8 cellular contexts compared by ENCODE assay signal in the genomic region with DNA sequence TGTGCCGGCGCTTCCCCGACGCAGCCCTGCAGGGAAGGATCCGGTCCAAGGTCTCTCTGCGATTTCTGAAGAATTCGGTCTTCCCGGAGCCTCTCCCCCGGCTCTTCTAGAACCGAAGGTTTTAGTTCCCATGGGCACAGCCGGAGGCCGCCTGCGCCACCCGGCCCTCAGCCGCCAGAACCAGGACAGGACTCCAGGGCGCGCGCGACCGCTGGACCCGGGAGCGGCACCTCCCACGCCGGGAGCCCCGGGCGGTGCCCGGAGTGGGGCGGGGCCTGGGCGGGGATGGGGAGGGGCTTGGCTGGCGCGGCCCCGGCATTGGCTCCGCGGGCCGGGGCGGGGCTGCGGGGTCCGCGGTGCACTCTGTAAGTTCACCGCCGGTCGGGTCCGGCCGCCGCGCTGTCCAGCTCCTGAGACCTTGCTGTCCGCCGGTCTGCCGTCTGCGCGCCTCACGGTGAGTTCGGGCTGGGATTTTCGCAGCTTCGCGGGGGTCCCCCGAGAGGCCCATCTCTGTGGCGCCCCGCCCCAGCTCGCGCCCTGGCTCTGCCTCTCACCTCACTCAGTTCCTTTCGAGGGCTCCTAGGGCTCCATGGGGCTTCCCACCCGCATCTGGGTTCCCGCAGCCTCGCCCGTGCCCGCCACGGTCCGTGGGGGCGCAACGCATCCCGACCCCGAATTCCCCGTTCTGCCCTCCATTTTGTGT. TPM values are rescaled to one million over a fixed set of nuclear protein-coding genes. Genes with fewer than 3 reads are reported as not detected.
A peak's percentile ranks its signal among the peaks of the same experiment; 100 is the strongest.
DNase-seq lines count a peak whose midpoint lies in the region; ATAC-seq, FAIRE-seq and TF ChIP-seq lines count a peak whose summit lies in the region.

A gene with protein sequence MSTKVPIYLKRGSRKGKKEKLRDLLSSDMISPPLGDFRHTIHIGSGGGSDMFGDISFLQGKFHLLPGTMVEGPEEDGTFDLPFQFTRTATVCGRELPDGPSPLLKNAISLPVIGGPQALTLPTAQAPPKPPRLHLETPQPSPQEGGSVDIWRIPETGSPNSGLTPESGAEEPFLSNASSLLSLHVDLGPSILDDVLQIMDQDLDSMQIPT (plus strand): TSS at position 366 of the 703 bp plus-strand sequence. CDS start 6,033 bp downstream, outside the sequence.

- peak within 1 kb of the TSS in 1 of 7 donors; percentile 44 for H3K27ac Mint-ChIP-seq in CD4-positive, alpha-beta memory T cell

- H3K4me3 Mint-ChIP-seq in CD4-positive, alpha-beta memory T cell, result peak within 1 kb of the TSS; percentile 72 to 83 (median 76)

- H2AFZ ChIP-seq in neuron (ENCODE audit: low read depth, low read length), result peak within 1 kb of the TSS; percentile 96

- CTCF ChIA-PET in CD4-positive, alpha-beta memory T cell (lab: Charles Lee; ENCODE audit: partially characterized antibody), result interaction anchor here (0.6 to 10.1 kb wide), 32 partner anchors 8 to 627 kb away, joined by 3 to 170 read pairs (median 4); a partner anchor contains a TSS

- H3K4me1 ChIP-seq in CD4-positive, alpha-beta memory T cell (ENCODE audit: insufficient read depth, low read length), result peaks cover 15% of the 10 kb centered on the region
- peaks cover 33% of the 10 kb centered on the region for H3K4me1 ChIP-seq in RWPE2 (ENCODE audit: insufficient read depth, poor library complexity, severe bottlenecking)
- H3K4me1 ChIP-seq in neuron (ENCODE audit: insufficient read depth, low read length), result peaks cover 38% of the 10 kb centered on the region

- H3K36me3 Mint-ChIP-seq in CD4-positive, alpha-beta memory T cell, result no peaks in the 10 kb centered on the region

- FAIRE-seq in HTR-8/SVneo (lab: Jason Lieb, UNC), result no peak
- FAIRE-seq in frontal cortex (lab: Jason Lieb, UNC), result no peak

- H3K27me3 ChIP-seq in CD4-positive, alpha-beta memory T cell (ENCODE audit: insufficient read depth, low read length), result no peaks in the 10 kb centered on the region
- H3K27me3 ChIP-seq in RWPE2 (ENCODE audit: insufficient read depth, poor library complexity, severe bottlenecking), result no peaks in the 10 kb centered on the region
- H3K27me3 ChIP-seq in neuron (ENCODE audit: insufficient read depth, low read length), result no peaks in the 10 kb centered on the region

- no peaks in the 10 kb centered on the region for H3K9me3 ChIP-seq in CD4-positive, alpha-beta memory T cell (ENCODE audit: control insufficient read depth in 1 of 2, low read length in 2 of 2)
- H3K9me3 ChIP-seq in RWPE2 (ENCODE audit: severe bottlenecking) (no peaks in the 10 kb centered on the region), neuron (ENCODE audit: low read length) (no peaks in the 10 kb centered on the region)

- ATAC-seq in GM19455 (IDR thresholded peaks at IDR 0.05; ENCODE audit: unreplicated experiment) (peak; percentile 71), RWPE2 (ENCODE audit: low read depth) (peak; percentile 66)

- no peaks in the 10 kb centered on the region for H3K27me3 Mint-ChIP-seq in CD4-positive, alpha-beta memory T cell

- TF ChIP-seq CTCF in RWPE2 (IDR thresholded peaks at IDR 0.05; ENCODE audit: poor library complexity, severe bottlenecking), result no peak

- H3K4me3 ChIP-seq in CD4-positive, alpha-beta memory T cell (ENCODE audit: low read length in 2 of 2), result peak within 1 kb of the TSS; percentile 73 to 74
- peak within 1 kb of the TSS; percentile 79 for H3K4me3 ChIP-seq in RWPE2 (ENCODE audit: severe bottlenecking)
- peak within 1 kb of the TSS; percentile 89 for H3K4me3 ChIP-seq in neuron (ENCODE audit: low read length)

- peaks cover 4 to 14% (median 7%) of the 10 kb centered on the region in 4 donors for H3K4me1 Mint-ChIP-seq in CD4-positive, alpha-beta memory T cell

- peak within 1 kb of the TSS; percentile 49 for H3K27ac ChIP-seq in CD4-positive, alpha-beta memory T cell (ENCODE audit: low read depth, low read length)
- peak within 1 kb of the TSS; percentile 93 for H3K27ac ChIP-seq in RWPE2 (ENCODE audit: poor library complexity, severe bottlenecking)

- intact Hi-C loops in CD4-positive, alpha-beta memory T cell (cut with micrococcal nuclease), result loop anchor here (1.0 to 2.0 kb wide), 5 partner anchors 19 to 204 kb away; a partner anchor contains a TSS

- no peaks in the 10 kb centered on the region for H3K9me3 Mint-ChIP-seq in CD4-positive, alpha-beta memory T cell

- POLR2A ChIA-PET in CD4-positive, alpha-beta memory T cell (lab: Charles Lee; ENCODE audit: partially characterized antibody), result interaction anchor here (0.6 to 2.2 kb wide), 18 partner anchors 12 to 204 kb away, joined by 3 to 8 read pairs (median 4); a partner anchor contains a TSS

- H3K36me3 ChIP-seq in CD4-positive, alpha-beta memory T cell (ENCODE audit: insufficient read depth, low read length), result no peaks in the 10 kb centered on the region
- peaks cover 5% of the 10 kb centered on the region; the same call in 1 of the 2 replicates for H3K36me3 ChIP-seq in RWPE2 (ENCODE audit: low read depth)
- H3K36me3 ChIP-seq in neuron (ENCODE audit: insufficient read depth, low read length), result no peaks in the 10 kb centered on the region

- peak; percentile 51 to 71 (median 58) for DNase-seq in CD4-positive, alpha-beta memory T cell
- peak; percentile 78 for DNase-seq in HTR-8/SVneo (ENCODE audit: insufficient read length, low spot score)
- peak; percentile 85 for DNase-seq in RWPE2 (ENCODE audit: low spot score)
- DNase-seq in activated naive CD4-positive, alpha-beta T cell (lab: John Stamatoyannopoulos, UW), result peak; percentile 37 to 69 (median 42)
- peak; percentile 92 to 93 for DNase-seq in frontal cortex (ENCODE audit: low spot score in 2 of 2)
- peak; percentile 67 for DNase-seq in stromal cell of bone marrow (ENCODE audit: low read depth)

RNA-seq across cellular contexts. Expression of the gene that starts here (rescaled TPM):
- under 1 TPM; 0.55 to 0.67 TPM for total RNA-seq in CD4-positive, alpha-beta memory T cell
- not detected for polyA plus RNA-seq in CD4-positive, alpha-beta memory T cell
- total RNA-seq in frontal cortex, result 6.1 TPM

Comparison
In these comparisons a context has a peak if more than half of its experiments do, and no peak if none do; other contexts are left out.
1. Peak in every context shown above with its lines: DNase-seq, ATAC-seq, H3K4me3 ChIP-seq and H3K27ac ChIP-seq.
2. Peak in DNase-seq, H3K4me3 ChIP-seq and H3K27ac ChIP-seq in CD4-positive, alpha-beta memory T cell; RNA of the gene not detected or under 1 TPM.
3. DNase-seq: peak in every context shown above with its lines; median percentile 92 in frontal cortex; 85 in RWPE2; 78 in HTR-8/SVneo; 67 in stromal cell of bone marrow; 58 in CD4-positive, alpha-beta memory T cell; 42 in activated naive CD4-positive, alpha-beta T cell.